1 cellular context compared by ENCODE assay signal in genomic region chrX:24306430-24306829, GRCh38.
TF ChIP-seq lines count a peak whose summit lies in the region.

No MANE protein-coding gene starts in this region.

TF ChIP-seq in HepG2, 621 proteins besides CTCF, POLR2A, EP300 and RAD21:
- TF ChIP-seq, protein P1, sequence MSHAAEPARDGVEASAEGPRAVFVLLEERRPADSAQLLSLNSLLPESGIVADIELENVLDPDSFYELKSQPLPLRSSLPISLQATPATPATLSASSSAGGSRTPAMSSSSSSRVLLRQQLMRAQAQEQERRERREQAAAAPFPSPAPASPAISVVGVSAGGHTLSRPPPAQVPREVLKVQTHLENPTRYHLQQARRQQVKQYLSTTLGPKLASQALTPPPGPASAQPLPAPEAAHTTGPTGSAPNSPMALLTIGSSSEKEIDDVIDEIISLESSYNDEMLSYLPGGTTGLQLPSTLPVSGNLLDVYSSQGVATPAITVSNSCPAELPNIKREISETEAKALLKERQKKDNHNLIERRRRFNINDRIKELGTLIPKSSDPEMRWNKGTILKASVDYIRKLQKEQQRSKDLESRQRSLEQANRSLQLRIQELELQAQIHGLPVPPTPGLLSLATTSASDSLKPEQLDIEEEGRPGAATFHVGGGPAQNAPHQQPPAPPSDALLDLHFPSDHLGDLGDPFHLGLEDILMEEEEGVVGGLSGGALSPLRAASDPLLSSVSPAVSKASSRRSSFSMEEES (CRISPR knock-in tag; IDR thresholded peaks at IDR 0.05), result no peak
- TF ChIP-seq, protein P2, sequence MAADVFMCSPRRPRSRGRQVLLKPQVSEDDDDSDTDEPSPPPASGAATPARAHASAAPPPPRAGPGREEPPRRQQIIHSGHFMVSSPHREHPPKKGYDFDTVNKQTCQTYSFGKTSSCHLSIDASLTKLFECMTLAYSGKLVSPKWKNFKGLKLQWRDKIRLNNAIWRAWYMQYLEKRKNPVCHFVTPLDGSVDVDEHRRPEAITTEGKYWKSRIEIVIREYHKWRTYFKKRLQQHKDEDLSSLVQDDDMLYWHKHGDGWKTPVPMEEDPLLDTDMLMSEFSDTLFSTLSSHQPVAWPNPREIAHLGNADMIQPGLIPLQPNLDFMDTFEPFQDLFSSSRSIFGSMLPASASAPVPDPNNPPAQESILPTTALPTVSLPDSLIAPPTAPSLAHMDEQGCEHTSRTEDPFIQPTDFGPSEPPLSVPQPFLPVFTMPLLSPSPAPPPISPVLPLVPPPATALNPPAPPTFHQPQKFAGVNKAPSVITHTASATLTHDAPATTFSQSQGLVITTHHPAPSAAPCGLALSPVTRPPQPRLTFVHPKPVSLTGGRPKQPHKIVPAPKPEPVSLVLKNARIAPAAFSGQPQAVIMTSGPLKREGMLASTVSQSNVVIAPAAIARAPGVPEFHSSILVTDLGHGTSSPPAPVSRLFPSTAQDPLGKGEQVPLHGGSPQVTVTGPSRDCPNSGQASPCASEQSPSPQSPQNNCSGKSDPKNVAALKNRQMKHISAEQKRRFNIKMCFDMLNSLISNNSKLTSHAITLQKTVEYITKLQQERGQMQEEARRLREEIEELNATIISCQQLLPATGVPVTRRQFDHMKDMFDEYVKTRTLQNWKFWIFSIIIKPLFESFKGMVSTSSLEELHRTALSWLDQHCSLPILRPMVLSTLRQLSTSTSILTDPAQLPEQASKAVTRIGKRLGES (CRISPR knock-in tag; IDR thresholded peaks at IDR 0.05; ENCODE audit: borderline replicate concordance), result no peak
- TF ChIP-seq ZNF570 (CRISPR knock-in tag; IDR thresholded peaks at IDR 0.05; ENCODE audit: borderline replicate concordance) (no peak), CC2D1A (CRISPR knock-in tag; IDR thresholded peaks at IDR 0.05) (no peak), ESRRA (CRISPR knock-in tag; IDR thresholded peaks at IDR 0.05; ENCODE audit: low read depth) (no peak), MBNL3 (CRISPR knock-in tag; conservative IDR thresholded peaks at IDR 0.05) (no peak), STAG1 (CRISPR knock-in tag; IDR thresholded peaks at IDR 0.05) (peak; percentile 5; the same call in 1 of the 2 replicates), HNF4A (CRISPR knock-in tag; IDR thresholded peaks at IDR 0.05) (peak; percentile 47), ZNF101 (CRISPR knock-in tag; IDR thresholded peaks at IDR 0.05; ENCODE audit: borderline replicate concordance, low read depth) (no peak), ZBTB7B (CRISPR knock-in tag; IDR thresholded peaks at IDR 0.05) (no peak), MAFK (conservative IDR thresholded peaks at IDR 0.05 in 1 of 2, IDR thresholded peaks at IDR 0.05 in 1 of 2; ENCODE audit: low read length in 2 of 2) (no peak)
- TF ChIP-seq, protein P3, sequence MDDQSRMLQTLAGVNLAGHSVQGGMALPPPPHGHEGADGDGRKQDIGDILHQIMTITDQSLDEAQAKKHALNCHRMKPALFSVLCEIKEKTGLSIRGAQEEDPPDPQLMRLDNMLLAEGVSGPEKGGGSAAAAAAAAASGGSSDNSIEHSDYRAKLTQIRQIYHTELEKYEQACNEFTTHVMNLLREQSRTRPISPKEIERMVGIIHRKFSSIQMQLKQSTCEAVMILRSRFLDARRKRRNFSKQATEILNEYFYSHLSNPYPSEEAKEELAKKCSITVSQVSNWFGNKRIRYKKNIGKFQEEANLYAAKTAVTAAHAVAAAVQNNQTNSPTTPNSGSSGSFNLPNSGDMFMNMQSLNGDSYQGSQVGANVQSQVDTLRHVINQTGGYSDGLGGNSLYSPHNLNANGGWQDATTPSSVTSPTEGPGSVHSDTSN (CRISPR knock-in tag; IDR thresholded peaks at IDR 0.05; ENCODE audit: borderline replicate concordance), result no peak
- TF ChIP-seq, protein P4, sequence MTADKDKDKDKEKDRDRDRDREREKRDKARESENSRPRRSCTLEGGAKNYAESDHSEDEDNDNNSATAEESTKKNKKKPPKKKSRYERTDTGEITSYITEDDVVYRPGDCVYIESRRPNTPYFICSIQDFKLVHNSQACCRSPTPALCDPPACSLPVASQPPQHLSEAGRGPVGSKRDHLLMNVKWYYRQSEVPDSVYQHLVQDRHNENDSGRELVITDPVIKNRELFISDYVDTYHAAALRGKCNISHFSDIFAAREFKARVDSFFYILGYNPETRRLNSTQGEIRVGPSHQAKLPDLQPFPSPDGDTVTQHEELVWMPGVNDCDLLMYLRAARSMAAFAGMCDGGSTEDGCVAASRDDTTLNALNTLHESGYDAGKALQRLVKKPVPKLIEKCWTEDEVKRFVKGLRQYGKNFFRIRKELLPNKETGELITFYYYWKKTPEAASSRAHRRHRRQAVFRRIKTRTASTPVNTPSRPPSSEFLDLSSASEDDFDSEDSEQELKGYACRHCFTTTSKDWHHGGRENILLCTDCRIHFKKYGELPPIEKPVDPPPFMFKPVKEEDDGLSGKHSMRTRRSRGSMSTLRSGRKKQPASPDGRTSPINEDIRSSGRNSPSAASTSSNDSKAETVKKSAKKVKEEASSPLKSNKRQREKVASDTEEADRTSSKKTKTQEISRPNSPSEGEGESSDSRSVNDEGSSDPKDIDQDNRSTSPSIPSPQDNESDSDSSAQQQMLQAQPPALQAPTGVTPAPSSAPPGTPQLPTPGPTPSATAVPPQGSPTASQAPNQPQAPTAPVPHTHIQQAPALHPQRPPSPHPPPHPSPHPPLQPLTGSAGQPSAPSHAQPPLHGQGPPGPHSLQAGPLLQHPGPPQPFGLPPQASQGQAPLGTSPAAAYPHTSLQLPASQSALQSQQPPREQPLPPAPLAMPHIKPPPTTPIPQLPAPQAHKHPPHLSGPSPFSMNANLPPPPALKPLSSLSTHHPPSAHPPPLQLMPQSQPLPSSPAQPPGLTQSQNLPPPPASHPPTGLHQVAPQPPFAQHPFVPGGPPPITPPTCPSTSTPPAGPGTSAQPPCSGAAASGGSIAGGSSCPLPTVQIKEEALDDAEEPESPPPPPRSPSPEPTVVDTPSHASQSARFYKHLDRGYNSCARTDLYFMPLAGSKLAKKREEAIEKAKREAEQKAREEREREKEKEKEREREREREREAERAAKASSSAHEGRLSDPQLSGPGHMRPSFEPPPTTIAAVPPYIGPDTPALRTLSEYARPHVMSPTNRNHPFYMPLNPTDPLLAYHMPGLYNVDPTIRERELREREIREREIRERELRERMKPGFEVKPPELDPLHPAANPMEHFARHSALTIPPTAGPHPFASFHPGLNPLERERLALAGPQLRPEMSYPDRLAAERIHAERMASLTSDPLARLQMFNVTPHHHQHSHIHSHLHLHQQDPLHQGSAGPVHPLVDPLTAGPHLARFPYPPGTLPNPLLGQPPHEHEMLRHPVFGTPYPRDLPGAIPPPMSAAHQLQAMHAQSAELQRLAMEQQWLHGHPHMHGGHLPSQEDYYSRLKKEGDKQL (CRISPR knock-in tag; IDR thresholded peaks at IDR 0.05; ENCODE audit: low read depth), result no peak
- TF ChIP-seq, protein P5, sequence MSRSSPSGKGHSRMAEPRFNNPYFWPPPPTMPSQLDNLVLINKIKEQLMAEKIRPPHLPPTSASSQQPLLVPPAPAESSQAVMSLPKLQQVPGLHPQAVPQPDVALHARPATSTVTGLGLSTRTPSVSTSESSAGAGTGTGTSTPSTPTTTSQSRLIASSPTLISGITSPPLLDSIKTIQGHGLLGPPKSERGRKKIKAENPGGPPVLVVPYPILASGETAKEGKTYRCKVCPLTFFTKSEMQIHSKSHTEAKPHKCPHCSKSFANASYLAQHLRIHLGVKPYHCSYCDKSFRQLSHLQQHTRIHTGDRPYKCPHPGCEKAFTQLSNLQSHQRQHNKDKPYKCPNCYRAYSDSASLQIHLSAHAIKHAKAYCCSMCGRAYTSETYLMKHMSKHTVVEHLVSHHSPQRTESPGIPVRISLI (CRISPR knock-in tag; IDR thresholded peaks at IDR 0.05; ENCODE audit: borderline replicate concordance), result no peak
TF ChIP-seq in HepG2: peak in this region for 2.
